In the genomic region with DNA sequence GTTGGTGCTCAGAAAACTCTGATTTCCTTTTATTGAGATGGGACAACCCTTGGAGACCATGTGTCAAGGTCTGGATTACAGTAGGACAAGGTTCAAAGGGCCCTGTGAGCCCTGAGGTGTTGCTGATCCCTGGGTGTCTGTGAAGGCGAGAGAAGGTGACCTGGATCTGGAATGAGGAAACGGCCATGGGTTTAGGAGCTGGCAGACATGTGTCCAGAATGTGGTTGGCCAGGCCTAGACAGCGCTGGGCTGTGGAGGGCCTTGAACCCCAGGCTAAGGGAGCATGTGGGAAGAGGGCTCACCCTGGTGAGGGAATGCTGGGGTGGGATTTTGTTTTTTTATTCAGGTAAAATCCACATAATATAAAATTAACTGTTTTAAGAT, we compare ENCODE assay signal across 22 cellular contexts.
"Had no signal": no experiment of that assay in that cellular context is flagged by ENCODE, and none has a peak within 500 bp of the region (broad histone marks: within the 10 kb centered on the region; RNA-seq: fewer than 3 reads in every experiment).

No MANE protein-coding gene starts in this region.

- H3K36me3 ChIP-seq: colonic mucosa, gastrocnemius medialis had no signal

- FAIRE-seq: endothelial cell of umbilical vein, islet of Langerhans, keratinocyte had no signal

- H3K9me3 Mint-ChIP-seq: mesothelial cell of epicardium had no signal

- H3K4me1 ChIP-seq: colonic mucosa, esophagus squamous epithelium, gastrocnemius medialis, heart right ventricle, lower lobe of right lung had no signal

- H3K27me3 ChIP-seq: colonic mucosa, esophagus squamous epithelium, gastrocnemius medialis, heart right ventricle had no signal

- H3K27ac ChIP-seq: colonic mucosa, esophagus squamous epithelium, gastrocnemius medialis, heart right ventricle, lower lobe of right lung had no signal

- H3K4me1 Mint-ChIP-seq: mesothelial cell of epicardium had no signal

- H3K4me3 Mint-ChIP-seq: dendritic cell treated with granulocyte-macrophage colony-stimulating factor and Interleukin-4, amounts not matched to agents 40 ng/mL and 50 ng/mL, for 4 days; mesothelial cell of epicardium had no signal

- H3K9me3 ChIP-seq: colonic mucosa, gastrocnemius medialis, heart right ventricle, lower lobe of right lung, mucosa of descending colon had no signal

- H3K27me3 Mint-ChIP-seq: dendritic cell treated with granulocyte-macrophage colony-stimulating factor and Interleukin-4, amounts not matched to agents 40 ng/mL and 50 ng/mL, for 4 days had no signal

- ATAC-seq: gastrocnemius medialis, left colon, left lobe of liver, left ventricle myocardium superior, lower lobe of right lung, mucosa of descending colon had no signal

- H3K4me3 ChIP-seq: colonic mucosa, esophagus squamous epithelium, gastrocnemius medialis, heart right ventricle, lower lobe of right lung, mucosa of descending colon had no signal

- H3K27ac Mint-ChIP-seq: dendritic cell treated with granulocyte-macrophage colony-stimulating factor and Interleukin-4, amounts not matched to agents 40 ng/mL and 50 ng/mL, for 4 days; mesothelial cell of epicardium had no signal

- DNase-seq: colonic mucosa; cortex of kidney; effector CD8-positive, alpha-beta T cell; esophagus squamous epithelium; foreskin fibroblast; foreskin melanocyte; gastrocnemius medialis; glutamatergic neuron; head of caudate nucleus; heart right ventricle; hippocampal formation; left colon; left ventricle myocardium superior; lower lobe of right lung; mesenchymal stem cell; mucosa of descending colon had no signal
